Comparison of ENCODE assay signal across 22 cellular contexts in genomic region chr13:112579310-112579843, GRCh38.
"Had no signal": no experiment of that assay in that cellular context is flagged by ENCODE, and none has a peak within 500 bp of the region (broad histone marks: within the 10 kb centered on the region; RNA-seq: fewer than 3 reads in every experiment).

No MANE protein-coding gene starts in this region.

- H3K4me3 ChIP-seq: colonic mucosa, esophagus squamous epithelium, lower lobe of right lung, right atrium auricular region, sigmoid colon, testis, tibial nerve, upper lobe of right lung, vagina had no signal

- DNase-seq: colonic mucosa; dermis blood vessel endothelial cell; effector memory CD4-positive, alpha-beta T cell; esophagus squamous epithelium; foreskin melanocyte; left ventricle myocardium superior; lower lobe of right lung; natural killer cell; sigmoid colon; stimulated activated CD4-positive, alpha-beta T cell treated with anti-CD3 and anti-CD28 coated beads, Interleukin-4, amount 100 ng/mL, for 4 hours; stimulated activated naive CD8-positive, alpha-beta T cell treated with anti-CD3 and anti-CD28 coated beads, Interleukin-15, Interleukin-2, amounts not matched to agents 100 U/mL and 50 U/mL, for 24 hours; substantia nigra; testis; upper lobe of right lung had no signal

- H3K9me3 Mint-ChIP-seq: stimulated activated memory B cell treated with anti-CD40 and anti-IgM and Interleukin-4, amounts not matched to agents 10 μg/mL and 1 μg/mL and 100 μg/mL, for 72 hours had no signal

- FAIRE-seq: keratinocyte had no signal

- ATAC-seq: left ventricle myocardium superior; lower lobe of right lung; natural killer cell; stimulated activated memory B cell treated with anti-CD40 and anti-IgM and Interleukin-4, amounts not matched to agents 10 μg/mL and 1 μg/mL and 100 μg/mL, for 72 hours; stimulated activated naive CD8-positive, alpha-beta T cell treated with anti-CD3 and anti-CD28 coated beads, Interleukin-15, Interleukin-2, amounts not matched to agents 100 U/mL and 50 U/mL, for 24 hours; upper lobe of right lung had no signal

- H3K4me1 ChIP-seq: colonic mucosa, parathyroid adenoma, testis had no signal

- H3K27ac Mint-ChIP-seq: progenitor cell of endocrine pancreas; stimulated activated memory B cell treated with anti-CD40 and anti-IgM and Interleukin-4, amounts not matched to agents 10 μg/mL and 1 μg/mL and 100 μg/mL, for 72 hours had no signal

- H3K4me3 Mint-ChIP-seq: natural killer cell; stimulated activated memory B cell treated with anti-CD40 and anti-IgM and Interleukin-4, amounts not matched to agents 10 μg/mL and 1 μg/mL and 100 μg/mL, for 72 hours had no signal

- H3K27ac ChIP-seq: colonic mucosa, esophagus squamous epithelium, lower lobe of right lung, neutrophil, parathyroid adenoma, right atrium auricular region, sigmoid colon, testis, tibial nerve, upper lobe of right lung, vagina had no signal

- H3K27me3 ChIP-seq: colonic mucosa, esophagus squamous epithelium, neutrophil, right atrium auricular region, sigmoid colon, testis, tibial nerve, upper lobe of right lung, vagina had no signal

- H3K36me3 Mint-ChIP-seq: natural killer cell had no signal

- H3K9me3 ChIP-seq: colonic mucosa, esophagus squamous epithelium, lower lobe of right lung, neutrophil, right atrium auricular region, sigmoid colon, testis, upper lobe of right lung, vagina had no signal

- H3K27me3 Mint-ChIP-seq: progenitor cell of endocrine pancreas; stimulated activated memory B cell treated with anti-CD40 and anti-IgM and Interleukin-4, amounts not matched to agents 10 μg/mL and 1 μg/mL and 100 μg/mL, for 72 hours had no signal

- H3K36me3 ChIP-seq: colonic mucosa, esophagus squamous epithelium, lower lobe of right lung, neutrophil, right atrium auricular region, sigmoid colon, tibial nerve, upper lobe of right lung, vagina had no signal
